ENCODE assay signal across 21 cellular contexts in genomic region chr9:95938724-95939123, GRCh38.
"Had no signal": no experiment of that assay in that cellular context is flagged by ENCODE, and none has a peak within 500 bp of the region (broad histone marks: within the 10 kb centered on the region; RNA-seq: fewer than 3 reads in every experiment).

No MANE protein-coding gene starts in this region.

- H3K27ac Mint-ChIP-seq: activated CD4-positive, alpha-beta T cell treated with anti-CD3 and anti-CD28 coated beads, Interleukin-2, amount 10 ng/mL, durations not matched to agents 7 days and 5 days; activated naive CD8-positive, alpha-beta T cell treated with anti-CD3 and anti-CD28 coated beads, Interleukin-2, amount 10 ng/mL, durations not matched to agents 7 days and 5 days; mesothelial cell of epicardium had no signal

- FAIRE-seq: colon, endometrium, urothelium cell line had no signal

- H3K27me3 Mint-ChIP-seq: activated CD4-positive, alpha-beta T cell treated with anti-CD3 and anti-CD28 coated beads, Interleukin-2, amount 10 ng/mL, durations not matched to agents 7 days and 5 days; activated naive CD8-positive, alpha-beta T cell treated with anti-CD3 and anti-CD28 coated beads, Interleukin-2, amount 10 ng/mL, durations not matched to agents 7 days and 5 days; T-cell had no signal

- H3K9me3 ChIP-seq: testis had no signal

- ATAC-seq: T-cell had no signal

- H3K4me1 ChIP-seq: esophagus muscularis mucosa, parathyroid adenoma, stomach, testis had no signal

- H3K4me3 ChIP-seq: cardiac muscle cell, esophagus muscularis mucosa, stomach, testis had no signal

- H3K27me3 ChIP-seq: cardiac muscle cell, esophagus muscularis mucosa, stomach, testis had no signal

- H3K27ac ChIP-seq: cardiac muscle cell, esophagus muscularis mucosa, parathyroid adenoma, stomach, testis had no signal

- H3K4me1 Mint-ChIP-seq: activated CD4-positive, alpha-beta T cell treated with anti-CD3 and anti-CD28 coated beads, Interleukin-2, amount 10 ng/mL, durations not matched to agents 7 days and 5 days; activated naive CD8-positive, alpha-beta T cell treated with anti-CD3 and anti-CD28 coated beads, Interleukin-2, amount 10 ng/mL, durations not matched to agents 7 days and 5 days; mesothelial cell of epicardium had no signal

- H3K4me3 Mint-ChIP-seq: activated CD4-positive, alpha-beta T cell treated with anti-CD3 and anti-CD28 coated beads, Interleukin-2, amount 10 ng/mL, durations not matched to agents 7 days and 5 days; activated naive CD8-positive, alpha-beta T cell treated with anti-CD3 and anti-CD28 coated beads, Interleukin-2, amount 10 ng/mL, durations not matched to agents 7 days and 5 days; mesothelial cell of epicardium; T-cell had no signal

- DNase-seq: activated CD4-positive, alpha-beta T cell treated with anti-CD3 and anti-CD28 coated beads, Interleukin-2, amount 10 ng/mL, durations not matched to agents 7 days and 5 days; activated naive CD4-positive, alpha-beta T cell; activated naive CD8-positive, alpha-beta T cell treated with anti-CD3 and anti-CD28 coated beads, Interleukin-2, amount 10 ng/mL, durations not matched to agents 7 days and 5 days; activated T-cell treated with anti-CD3 and anti-CD28 coated beads for 4 hours; aorta; foreskin fibroblast; glutamatergic neuron; hypothalamus; stimulated activated CD4-positive, alpha-beta T cell treated with anti-CD3 and anti-CD28 coated beads, Interleukin-12 subunit alpha, Interleukin-12 subunit beta, amount 100 ng/mL, for 4 hours; stimulated activated CD4-positive, alpha-beta T cell treated with anti-CD3 and anti-CD28 coated beads, Interleukin-2, amount 100 ng/mL, for 24 hours; stomach; T-cell; T-helper 9 cell; testis had no signal
